8 cellular contexts compared by ENCODE assay signal in genomic region chr2:230416061-230416721, GRCh38. TPM values are rescaled to one million over a fixed set of nuclear protein-coding genes. Genes with fewer than 3 reads are reported as not detected.
DNase-seq lines count a peak whose midpoint lies in the region; ATAC-seq, FAIRE-seq and TF ChIP-seq lines count a peak whose summit lies in the region.

Gene SP100, plus strand, starts transcription at chr2:230416201. Its CDS starts 96 bp downstream, at chr2:230416297.

- H3K36me3 ChIP-seq in endothelial cell of umbilical vein (ENCODE audit: control insufficient read depth in 2 of 2, extremely low read depth in 1 of 2, insufficient read depth in 2 of 2, low read length in 2 of 2), result no peaks in the 10 kb centered on the region

- H3K79me2 ChIP-seq in endothelial cell of umbilical vein (ENCODE audit: control insufficient read depth, insufficient read depth, low read length), result peaks cover 50% of the 10 kb centered on the region

- dilution Hi-C loops in endothelial cell of umbilical vein (cut with MboI; ENCODE audit: extremely low pct_ligation_motif_present, low sequenced_read_pairs), result no loop called here

- CTCF ChIA-PET in endothelial cell of umbilical vein (lab: Charles Lee), result interaction anchor here (1.2 to 1.7 kb wide), 2 partner anchors 8 to 46 kb away, joined by 3 to 4 read pairs; no protein-coding TSS in a partner anchor

- peaks cover 7% of the 10 kb centered on the region for H3K36me3 Mint-ChIP-seq in natural killer cell

- peak within 1 kb of the TSS; percentile 98 to 99 for H3K27ac Mint-ChIP-seq in natural killer cell

- H3K4me3 ChIP-seq in GM12864 (ENCODE audit: low read depth, low read length), result peak within 1 kb of the TSS; percentile 76
- H3K4me3 ChIP-seq in endothelial cell of umbilical vein (replicated peaks in 1 of 3; ENCODE audit: insufficient read depth in 1 of 3, low read depth in 1 of 3, low read length in 3 of 3), result peak within 1 kb of the TSS; percentile 48 to 95 (median 79)

- H3K4me2 ChIP-seq in endothelial cell of umbilical vein (ENCODE audit: insufficient read depth, low read length), result peak within 1 kb of the TSS; percentile 93

- H3K9ac ChIP-seq in endothelial cell of umbilical vein (replicated peaks; ENCODE audit: extremely low read depth, insufficient read depth, low read length), result peak within 1 kb of the TSS; percentile 83

- peak; percentile 94 for FAIRE-seq in endothelial cell of umbilical vein (lab: Jason Lieb, UNC)

- intact Hi-C loops in endothelial cell of umbilical vein (cut with micrococcal nuclease), result loop anchor here (1.0 kb wide), 2 partner anchors 8 to 89 kb away; partner anchors contain the start of gene SP140L
- intact Hi-C loops in natural killer cell (cut with micrococcal nuclease), result loop anchor here (1.0 to 10.0 kb wide), 5 partner anchors 25 to 379 kb away; partner anchors contain the start of genes SP140 and SP140L

- H3K9me3 Mint-ChIP-seq in natural killer cell, result no peaks in the 10 kb centered on the region

- peak within 1 kb of the TSS; percentile 75 for H3K27ac ChIP-seq in endothelial cell of umbilical vein (ENCODE audit: insufficient read depth, low read depth, low read length)

- POLR2A ChIA-PET in endothelial cell of umbilical vein (lab: Charles Lee), result no interaction called here

- no peaks in the 10 kb centered on the region for H3K9me3 ChIP-seq in endothelial cell of umbilical vein (replicated peaks; ENCODE audit: control insufficient read depth, insufficient read depth, low read length)

- peak; percentile 76 for ATAC-seq in HG02588 (IDR thresholded peaks at IDR 0.05; ENCODE audit: unreplicated experiment)
- ATAC-seq in natural killer cell, result peak; percentile 82 to 91 (median 87)

- peak; percentile 90 for TF ChIP-seq POLR2A in endothelial cell of umbilical vein (IDR thresholded peaks at IDR 0.05; ENCODE audit: low read depth, low read length)

- no peaks in the 10 kb centered on the region for H3K27me3 ChIP-seq in endothelial cell of umbilical vein (ENCODE audit: control insufficient read depth in 2 of 2, insufficient read depth in 2 of 2, low read length in 2 of 2)

- peak within 1 kb of the TSS; percentile 58 for H2AFZ ChIP-seq in endothelial cell of umbilical vein (ENCODE audit: low read depth, low read length)

- H3K9me1 ChIP-seq in endothelial cell of umbilical vein (replicated peaks; ENCODE audit: control insufficient read depth, extremely low read depth, insufficient read depth, low read length), result no peaks in the 10 kb centered on the region

- H3K4me1 Mint-ChIP-seq in natural killer cell, result peaks cover 81 to 82% of the 10 kb centered on the region in 2 donors

- H3K4me1 ChIP-seq in endothelial cell of umbilical vein (ENCODE audit: control insufficient read depth, extremely low read depth, insufficient read depth, low read length), result peaks cover 47% of the 10 kb centered on the region

- no peaks in the 10 kb centered on the region for H4K20me1 ChIP-seq in endothelial cell of umbilical vein (replicated peaks; ENCODE audit: control insufficient read depth, extremely low read depth, insufficient read depth, low read length)

- DNase-seq in GM12864 (ENCODE audit: low read depth) (peak; percentile 82), NCI-H460 (ENCODE audit: extremely low read depth, low read depth) (peak; percentile 76), endothelial cell of umbilical vein (ENCODE audit: low read depth, low spot score) (peak; percentile 85), natural killer cell (peak; percentile 76), stromal cell of bone marrow (ENCODE audit: low read depth) (peak; percentile 81), NCI-H2227 treated with DMSO at 0.1 percent for 48 hours (lab: John Stamatoyannopoulos, UW) (no peak)
- DNase-seq in activated CD8-positive, alpha-beta memory T cell treated with anti-CD3 and anti-CD28 coated beads for 24 hours, result peak; percentile 84

- TSS peak; percentile 59 for BruUV-seq in endothelial cell of umbilical vein (replicated peaks; lab: Mats Ljungman, UMichigan)

- peak within 1 kb of the TSS; percentile 95 for H3K4me3 Mint-ChIP-seq in natural killer cell

- no peaks in the 10 kb centered on the region for H3K27me3 Mint-ChIP-seq in natural killer cell (ENCODE audit: low read depth in 2 of 2)

- TF ChIP-seq CTCF in GM12864 (IDR thresholded peaks at IDR 0.05; ENCODE audit: low read depth, low read length, missing control alignments) (no peak), endothelial cell of umbilical vein (IDR thresholded peaks at IDR 0.05; ENCODE audit: extremely low read depth in 1 of 2, insufficient read depth in 1 of 2, low read depth in 1 of 2, low read length in 2 of 2) (no peak), natural killer cell (IDR thresholded peaks at IDR 0.05) (no peak)

TF ChIP-seq in endothelial cell of umbilical vein, 7 proteins besides CTCF, POLR2A, EP300 and RAD21:
- TF ChIP-seq POLR2AphosphoS5 (IDR thresholded peaks at IDR 0.05; ENCODE audit: insufficient read depth, low read depth, low read length) (peak; percentile 90), FOS (IDR thresholded peaks at IDR 0.05; ENCODE audit: borderline replicate concordance, insufficient read depth, low read length) (peak; percentile 70), JUN (IDR thresholded peaks at IDR 0.05; ENCODE audit: borderline replicate concordance, insufficient read depth, insufficient read length, low read depth) (peak; percentile 2)
- TF ChIP-seq, protein P1, sequence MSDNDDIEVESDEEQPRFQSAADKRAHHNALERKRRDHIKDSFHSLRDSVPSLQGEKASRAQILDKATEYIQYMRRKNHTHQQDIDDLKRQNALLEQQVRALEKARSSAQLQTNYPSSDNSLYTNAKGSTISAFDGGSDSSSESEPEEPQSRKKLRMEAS (IDR thresholded peaks at IDR 0.05; ENCODE audit: insufficient read depth, insufficient read length), result no peak
TF ChIP-seq in endothelial cell of umbilical vein: peak in this region for 3.

RNA-seq across cellular contexts. Expression of gene SP100, which starts in this region (rescaled TPM):
- 50.5 and 69.7 TPM in 2 replicates for total RNA-seq in NCI-H460 (2014; rRNA removed; shearing (Covaris generic))
- polyA plus RNA-seq in NCI-H460 (2014; cell fraction: nucleus; rRNA removed), result 25.7 and 26.7 TPM in 2 replicates
- total RNA-seq in endothelial cell of umbilical vein (90.6 and 108 TPM in 2 replicates), natural killer cell (100 to 1,000 TPM; 338 to 393 (median 363) TPM)
- polyA plus RNA-seq in endothelial cell of umbilical vein, result 24.2 and 33.7 TPM in 2 replicates
- polyA plus RNA-seq in endothelial cell of umbilical vein (2011; cell fraction: cytosol; rRNA removed), result 61.2 and 63.7 TPM in 2 replicates
- polyA plus RNA-seq in endothelial cell of umbilical vein (2011; cell fraction: nucleus; rRNA removed), result 109 and 143 TPM in 2 replicates
- polyA plus RNA-seq in endothelial cell of umbilical vein (2012), result 125 and 163 TPM in 2 replicates
- 61.4 and 63.8 TPM in 2 replicates for polyA minus RNA-seq in endothelial cell of umbilical vein
- 13.2 TPM for polyA minus RNA-seq in endothelial cell of umbilical vein (2011; cell fraction: cytosol; rRNA and poly(A)+ RNA removed)
- polyA minus RNA-seq in endothelial cell of umbilical vein (2011; cell fraction: nucleus; rRNA and poly(A)+ RNA removed), result 156 and 181 TPM in 2 replicates
